Comparison of ENCODE assay signal across 16 cellular contexts in genomic region chr17:1196946-1197345, GRCh38. TPM values are rescaled to one million over a fixed set of nuclear protein-coding genes. Genes with fewer than 3 reads are reported as not detected.
DNase-seq lines count a peak whose midpoint lies in the region; ATAC-seq and TF ChIP-seq lines count a peak whose summit lies in the region.
"Had no signal": no experiment of that assay in that cellular context is flagged by ENCODE, and none has a peak within 500 bp of the region (broad histone marks: within the 10 kb centered on the region; RNA-seq: fewer than 3 reads in every experiment).

No MANE protein-coding gene starts in this region.

- H3K27me3 Mint-ChIP-seq in activated naive CD8-positive, alpha-beta T cell treated with anti-CD3 and anti-CD28 coated beads, Interleukin-2, amount 10 ng/mL, durations not matched to agents 7 days and 5 days = no peaks in the 10 kb centered on the region
- H3K27me3 Mint-ChIP-seq in activated naive CD8-positive, alpha-beta T cell treated with anti-CD3 and anti-CD28 coated beads for 36 hours = no peaks in the 10 kb centered on the region
- H3K27me3 Mint-ChIP-seq: activated B cell treated with CpG ODN at 0.5 μM for 24 hours had no signal

- no peak for DNase-seq in activated naive CD8-positive, alpha-beta T cell treated with anti-CD3 and anti-CD28 coated beads, Interleukin-2, amount 10 ng/mL, durations not matched to agents 7 days and 5 days
- DNase-seq in activated naive CD8-positive, alpha-beta T cell treated with anti-CD3 and anti-CD28 coated beads for 36 hours = no peak
- DNase-seq in adipocyte (ENCODE audit: low read depth) (no peak), mesenchymal stem cell (no peak), transverse colon (no peak), NCI-H1694 treated with DMSO at 0.1 percent for 48 hours (lab: John Stamatoyannopoulos, UW) (no peak)
- no peak for DNase-seq in stimulated activated CD4-positive, alpha-beta T cell treated with anti-CD3 and anti-CD28 coated beads, Interleukin-1b, Interleukin-23, amount 100 ng/mL, for 48 hours
- DNase-seq: activated B cell treated with CpG ODN at 0.5 μM for 24 hours; activated naive CD4-positive, alpha-beta T cell treated with anti-CD3 and anti-CD28 coated beads, Interleukin-2, amount 50 U/mL, for 16 hours; effector memory CD4-positive, alpha-beta T cell; NCI-H2107; NCI-H69; stimulated activated CD4-positive, alpha-beta T cell treated with anti-CD3 and anti-CD28 coated beads, Interleukin-2, amount 100 ng/mL, for 24 hours had no signal

- no peak for TF ChIP-seq CTCF in transverse colon (IDR thresholded peaks at IDR 0.05)

- H3K9me3 ChIP-seq in adipocyte (ENCODE audit: control insufficient read depth, low read length) = no peaks in the 10 kb centered on the region
- H3K9me3 ChIP-seq in mesenchymal stem cell (ENCODE audit: control insufficient read depth, low read length) = no peaks in the 10 kb centered on the region
- no peaks in the 10 kb centered on the region for H3K9me3 ChIP-seq in transverse colon

- H3K18ac ChIP-seq in mesenchymal stem cell (ENCODE audit: low read depth in 1 of 2, low read length in 2 of 2) = peak overlapping the region; percentile 52 to 54

- H3K4me1 Mint-ChIP-seq in activated naive CD8-positive, alpha-beta T cell treated with anti-CD3 and anti-CD28 coated beads, Interleukin-2, amount 10 ng/mL, durations not matched to agents 7 days and 5 days = peaks cover 62% of the 10 kb centered on the region
- peaks cover 49% of the 10 kb centered on the region for H3K4me1 Mint-ChIP-seq in activated naive CD8-positive, alpha-beta T cell treated with anti-CD3 and anti-CD28 coated beads for 36 hours
- H3K4me1 Mint-ChIP-seq: neural crest cell had no signal

- H4K8ac ChIP-seq in mesenchymal stem cell (ENCODE audit: low read length) = no peak overlapping the region

- intact Hi-C loops in transverse colon (cut with DNase I; ENCODE audit: low total_unique reads) = no loop called here

- WGBS in mesenchymal stem cell = 91% methylated on average over 14 of the region's 14 CpGs
- 82 to 97% methylated on average over 2 to 9 of the region's 14 CpGs for WGBS in transverse colon (ENCODE audit: low coverage in 1 of 2), 2 donors

- no peak overlapping the region for H3K14ac ChIP-seq in mesenchymal stem cell (ENCODE audit: low read length in 2 of 2)

- H4K91ac ChIP-seq in mesenchymal stem cell (ENCODE audit: low read length) = no peak overlapping the region

- H3K27ac ChIP-seq in mesenchymal stem cell (ENCODE audit: low read length, poor library complexity, severe bottlenecking) = no peak overlapping the region
- H3K27ac ChIP-seq in transverse colon = peak overlapping the region; percentile 70 to 83 (median 76)
- H3K27ac ChIP-seq: RWPE1 had no signal

- H3K36me3 ChIP-seq in adipocyte (ENCODE audit: control insufficient read depth, insufficient read depth, low read length, severe bottlenecking) (no peaks in the 10 kb centered on the region), mesenchymal stem cell (ENCODE audit: control insufficient read depth in 1 of 2, insufficient read depth in 2 of 2, low read depth in 1 of 2, low read length in 2 of 2) (no peaks in the 10 kb centered on the region), transverse colon (no peaks in the 10 kb centered on the region)

- peak overlapping the region; percentile 94 for H3K27ac Mint-ChIP-seq in activated naive CD8-positive, alpha-beta T cell treated with anti-CD3 and anti-CD28 coated beads, Interleukin-2, amount 10 ng/mL, durations not matched to agents 7 days and 5 days
- no peak overlapping the region for H3K27ac Mint-ChIP-seq in activated naive CD8-positive, alpha-beta T cell treated with anti-CD3 and anti-CD28 coated beads for 36 hours

- H3K4ac ChIP-seq in mesenchymal stem cell (ENCODE audit: low read depth in 1 of 2, low read length in 2 of 2) = peak overlapping the region in 1 of 2 experiments; percentile 32

- no peak for ATAC-seq in activated naive CD8-positive, alpha-beta T cell treated with anti-CD3 and anti-CD28 coated beads, Interleukin-2, amount 10 ng/mL, durations not matched to agents 7 days and 5 days (ENCODE audit: low read depth)
- no peak for ATAC-seq in GM21390 (IDR thresholded peaks at IDR 0.05; ENCODE audit: unreplicated experiment)

- no peak overlapping the region for H2BK15ac ChIP-seq in mesenchymal stem cell (ENCODE audit: low read depth, poor library complexity, severe bottlenecking)

- H2BK5ac ChIP-seq in mesenchymal stem cell (ENCODE audit: low read depth, low read length, poor library complexity, severe bottlenecking) = no peak overlapping the region

- POLR2A ChIA-PET in activated naive CD8-positive, alpha-beta T cell treated with anti-CD3 and anti-CD28 coated beads, Interleukin-2, amount 10 ng/mL, durations not matched to agents 7 days and 5 days (lab: Charles Lee) = interaction anchor here (1.1 to 1.6 kb wide), 3 partner anchors 15 to 62 kb away, joined by 5 to 10 read pairs (median 6); no protein-coding TSS in a partner anchor

- peak overlapping the region; percentile 26 for H2AK5ac ChIP-seq in mesenchymal stem cell (ENCODE audit: low read length, severe bottlenecking)

- H3K4me2 ChIP-seq in mesenchymal stem cell (ENCODE audit: low read length, poor library complexity, severe bottlenecking) = no peak overlapping the region

- H3K9ac ChIP-seq in adipocyte (ENCODE audit: low read length) (peak overlapping the region; percentile 44), mesenchymal stem cell (ENCODE audit: low read length) (peak overlapping the region; percentile 70)

- H3K23ac ChIP-seq in mesenchymal stem cell (ENCODE audit: low read length in 2 of 2) = no peak overlapping the region

- no peak overlapping the region for H2AFZ ChIP-seq in mesenchymal stem cell (ENCODE audit: low read depth, low read length)

- peak overlapping the region; percentile 59 to 69 for H2BK12ac ChIP-seq in mesenchymal stem cell (ENCODE audit: low read length in 2 of 2)

- no peak for TF ChIP-seq EP300 in transverse colon (IDR thresholded peaks at IDR 0.05; ENCODE audit: low read depth)

- in situ Hi-C loops in transverse colon (cut with MboI; ENCODE audit: low pct_ligation_motif_present in 1 of 4, low pct_unique_long_range_greater_than_20kb in 1 of 4, low sequenced_read_pairs in 3 of 4) = no loop called here

- H2BK120ac ChIP-seq in mesenchymal stem cell (ENCODE audit: low read depth, low read length) = no peak overlapping the region

- no peaks in the 10 kb centered on the region for H3K79me1 ChIP-seq in mesenchymal stem cell (replicated peaks; ENCODE audit: low read length, poor library complexity, severe bottlenecking)

- H3K4me1 ChIP-seq in adipocyte (ENCODE audit: control insufficient read depth, insufficient read depth, low read length) (peaks cover 19% of the 10 kb centered on the region), mesenchymal stem cell (ENCODE audit: control insufficient read depth, insufficient read depth, low read depth, low read length) (peaks cover 14% of the 10 kb centered on the region), transverse colon (peaks cover 5 to 45% (median 17%) of the 10 kb centered on the region in 4 donors)

- no peak overlapping the region for H3K4me3 ChIP-seq in adipocyte (ENCODE audit: low read length)
- H3K4me3 ChIP-seq in mesenchymal stem cell (ENCODE audit: insufficient read depth in 1 of 2, low read depth in 1 of 2, low read length in 2 of 2) = no peak overlapping the region
- H3K4me3 ChIP-seq in transverse colon = no peak overlapping the region

- no peaks in the 10 kb centered on the region for H3K9me3 Mint-ChIP-seq in activated naive CD8-positive, alpha-beta T cell treated with anti-CD3 and anti-CD28 coated beads, Interleukin-2, amount 10 ng/mL, durations not matched to agents 7 days and 5 days
- H3K9me3 Mint-ChIP-seq in activated naive CD8-positive, alpha-beta T cell treated with anti-CD3 and anti-CD28 coated beads for 36 hours = no peaks in the 10 kb centered on the region
- H3K9me3 Mint-ChIP-seq: activated B cell treated with CpG ODN at 0.5 μM for 24 hours, neural crest cell had no signal

- peaks cover 2% of the 10 kb centered on the region for H3K36me3 Mint-ChIP-seq in activated naive CD8-positive, alpha-beta T cell treated with anti-CD3 and anti-CD28 coated beads, Interleukin-2, amount 10 ng/mL, durations not matched to agents 7 days and 5 days
- H3K36me3 Mint-ChIP-seq in activated naive CD8-positive, alpha-beta T cell treated with anti-CD3 and anti-CD28 coated beads for 36 hours = no peaks in the 10 kb centered on the region

- H3K4me3 Mint-ChIP-seq in activated naive CD8-positive, alpha-beta T cell treated with anti-CD3 and anti-CD28 coated beads, Interleukin-2, amount 10 ng/mL, durations not matched to agents 7 days and 5 days = peak overlapping the region; percentile 70
- no peak overlapping the region for H3K4me3 Mint-ChIP-seq in activated naive CD8-positive, alpha-beta T cell treated with anti-CD3 and anti-CD28 coated beads for 36 hours
- H3K4me3 Mint-ChIP-seq: activated B cell treated with CpG ODN at 0.5 μM for 24 hours, neural crest cell had no signal

- TF ChIP-seq POLR2A in transverse colon (IDR thresholded peaks at IDR 0.05) = no peak

- H3K27me3 ChIP-seq in adipocyte (replicated peaks; ENCODE audit: control insufficient read depth, insufficient read depth, low read length) = peaks cover 3% of the 10 kb centered on the region
- no peaks in the 10 kb centered on the region for H3K27me3 ChIP-seq in mesenchymal stem cell (ENCODE audit: control insufficient read depth in 1 of 2, insufficient read depth in 1 of 2, low read length in 2 of 2)
- no peaks in the 10 kb centered on the region for H3K27me3 ChIP-seq in transverse colon

RNA-seq across cellular contexts. Expression of gene ABR, which starts 17.2 kb away (rescaled TPM):
- total RNA-seq in activated naive CD8-positive, alpha-beta T cell treated with anti-CD3 and anti-CD28 coated beads, Interleukin-2, amount 10 ng/mL, durations not matched to agents 7 days and 5 days = 100 to 1,000 TPM; 156 to 158 TPM
- 10 to 100 TPM; 31.6 to 35.1 TPM for total RNA-seq in activated naive CD8-positive, alpha-beta T cell treated with anti-CD3 and anti-CD28 coated beads for 36 hours
- 57.4 TPM for polyA plus RNA-seq in mesenchymal stem cell (2013, experiment 1 of 2)
- 56.4 TPM for polyA plus RNA-seq in mesenchymal stem cell (2013, experiment 2 of 2)
- 1,000 to 10,000 TPM in 1 of 4 donors, 100 to 1,000 TPM in 3; 286 to 1,099 (median 522) TPM for total RNA-seq in transverse colon

Comparison
In these comparisons a context has a peak if more than half of its experiments do, and no peak if none do; other contexts are left out.
1. RNA of gene ABR, which starts 17.2 kb away (total RNA-seq): 286 to 1,099 TPM in transverse colon and 156 to 158 TPM in activated naive CD8-positive, alpha-beta T cell treated with anti-CD3 and anti-CD28 coated beads, Interleukin-2, amount 10 ng/mL, durations not matched to agents 7 days and 5 days; 31.6 to 35.1 TPM in activated naive CD8-positive, alpha-beta T cell treated with anti-CD3 and anti-CD28 coated beads for 36 hours; every median in the first group is over 4 times any median in the second.